ENCODE assay signal across 23 cellular contexts in genomic region chr2:239550336-239550735, GRCh38.
"Had no signal": no experiment of that assay in that cellular context is flagged by ENCODE, and none has a peak within 500 bp of the region (broad histone marks: within the 10 kb centered on the region; RNA-seq: fewer than 3 reads in every experiment).

No MANE protein-coding gene starts in this region.

- H3K9me3 Mint-ChIP-seq: activated B cell treated with CpG ODN at 0.5 μM for 24 hours; activated CD8-positive, alpha-beta T cell treated with anti-CD3 and anti-CD28 coated beads for 36 hours; activated T-helper 2 cell treated with anti-CD3 and anti-CD28 coated beads, Interferon-gamma antibody, Interleukin-2, Interleukin-4, amounts not matched to agents 10 μg/mL and 5 μg/mL and 100 μg/mL, durations not matched to agents 14 hours and 24 hours and 36 hours; nephron; T-cell had no signal

- H3K36me3 ChIP-seq: gastrocnemius medialis, stomach, thyroid gland had no signal

- DNase-seq: activated CD4-positive, alpha-beta T cell treated with anti-CD3 and anti-CD28 coated beads, Interleukin-2, amount 50 U/mL, for 1 hour; activated CD8-positive, alpha-beta memory T cell treated with anti-CD3 and anti-CD28 coated beads, Interleukin-2, amount 10 ng/mL, durations not matched to agents 7 days and 5 days; activated CD8-positive, alpha-beta T cell treated with anti-CD3 and anti-CD28 coated beads for 36 hours; activated T-cell treated with anti-CD3 and anti-CD28 coated beads, Interleukin-2, amount 50 U/mL, for 48 hours; anterior cingulate cortex; effector CD8-positive, alpha-beta T cell; glutamatergic neuron; islet precursor cell; left colon; stimulated activated CD4-positive, alpha-beta T cell treated with anti-CD3 and anti-CD28 coated beads, Interleukin-15, amount 100 ng/mL, for 24 hours; stimulated activated CD4-positive, alpha-beta T cell treated with anti-CD3 and anti-CD28 coated beads, Interleukin-2, amount 100 ng/mL, for 24 hours; stimulated activated naive B cell treated with anti-CD40 and anti-IgM and Interleukin-4, amounts not matched to agents 10 μg/mL and 1 μg/mL and 100 μg/mL, for 72 hours; stomach; T-cell; thyroid gland had no signal

- H3K4me3 Mint-ChIP-seq: activated B cell treated with CpG ODN at 0.5 μM for 24 hours; activated CD8-positive, alpha-beta memory T cell treated with anti-CD3 and anti-CD28 coated beads, Interleukin-2, amount 10 ng/mL, durations not matched to agents 7 days and 5 days; activated CD8-positive, alpha-beta T cell treated with anti-CD3 and anti-CD28 coated beads for 36 hours; activated naive CD8-positive, alpha-beta T cell; nephron; stimulated activated naive B cell treated with anti-CD40 and anti-IgM and Interleukin-4, amounts not matched to agents 10 μg/mL and 1 μg/mL and 100 μg/mL, for 72 hours; T-cell; T-helper 2 cell treated with Interferon-gamma antibody and Interleukin-4, amounts not matched to agents 5 μg/mL and 100 μg/mL, for 36 hours had no signal

- H3K4me3 ChIP-seq: gastrocnemius medialis, smooth muscle cell, stomach, thyroid gland had no signal

- H3K27ac Mint-ChIP-seq: activated B cell treated with CpG ODN at 0.5 μM for 24 hours; activated CD8-positive, alpha-beta memory T cell treated with anti-CD3 and anti-CD28 coated beads, Interleukin-2, amount 10 ng/mL, durations not matched to agents 7 days and 5 days; activated CD8-positive, alpha-beta T cell treated with anti-CD3 and anti-CD28 coated beads for 36 hours; activated naive CD8-positive, alpha-beta T cell; activated T-helper 2 cell treated with anti-CD3 and anti-CD28 coated beads, Interferon-gamma antibody, Interleukin-2, Interleukin-4, amounts not matched to agents 10 μg/mL and 5 μg/mL and 100 μg/mL, durations not matched to agents 14 hours and 24 hours and 36 hours; nephron; progenitor cell of endocrine pancreas; stimulated activated naive B cell treated with anti-CD40 and anti-IgM and Interleukin-4, amounts not matched to agents 10 μg/mL and 1 μg/mL and 100 μg/mL, for 72 hours; T-cell; T-helper 2 cell treated with Interferon-gamma antibody and Interleukin-4, amounts not matched to agents 5 μg/mL and 100 μg/mL, for 36 hours had no signal

- H3K4me1 Mint-ChIP-seq: activated B cell treated with CpG ODN at 0.5 μM for 24 hours had no signal

- H3K9me3 ChIP-seq: gastrocnemius medialis, thyroid gland had no signal

- H3K27ac ChIP-seq: gastrocnemius medialis, stomach, thyroid gland had no signal

- ATAC-seq: activated CD8-positive, alpha-beta memory T cell treated with anti-CD3 and anti-CD28 coated beads, Interleukin-2, amount 10 ng/mL, durations not matched to agents 7 days and 5 days; activated CD8-positive, alpha-beta T cell treated with anti-CD3 and anti-CD28 coated beads for 36 hours; gastrocnemius medialis; left colon; stimulated activated naive B cell treated with anti-CD40 and anti-IgM and Interleukin-4, amounts not matched to agents 10 μg/mL and 1 μg/mL and 100 μg/mL, for 72 hours; T-cell had no signal

- H3K27me3 ChIP-seq: gastrocnemius medialis, thyroid gland had no signal

- H3K36me3 Mint-ChIP-seq: activated CD8-positive, alpha-beta memory T cell treated with anti-CD3 and anti-CD28 coated beads, Interleukin-2, amount 10 ng/mL, durations not matched to agents 7 days and 5 days; stimulated activated naive B cell treated with anti-CD40 and anti-IgM and Interleukin-4, amounts not matched to agents 10 μg/mL and 1 μg/mL and 100 μg/mL, for 72 hours; T-cell had no signal

- H3K4me1 ChIP-seq: gastrocnemius medialis, thyroid gland had no signal

- H3K27me3 Mint-ChIP-seq: activated naive CD8-positive, alpha-beta T cell had no signal
